In the genomic region with DNA sequence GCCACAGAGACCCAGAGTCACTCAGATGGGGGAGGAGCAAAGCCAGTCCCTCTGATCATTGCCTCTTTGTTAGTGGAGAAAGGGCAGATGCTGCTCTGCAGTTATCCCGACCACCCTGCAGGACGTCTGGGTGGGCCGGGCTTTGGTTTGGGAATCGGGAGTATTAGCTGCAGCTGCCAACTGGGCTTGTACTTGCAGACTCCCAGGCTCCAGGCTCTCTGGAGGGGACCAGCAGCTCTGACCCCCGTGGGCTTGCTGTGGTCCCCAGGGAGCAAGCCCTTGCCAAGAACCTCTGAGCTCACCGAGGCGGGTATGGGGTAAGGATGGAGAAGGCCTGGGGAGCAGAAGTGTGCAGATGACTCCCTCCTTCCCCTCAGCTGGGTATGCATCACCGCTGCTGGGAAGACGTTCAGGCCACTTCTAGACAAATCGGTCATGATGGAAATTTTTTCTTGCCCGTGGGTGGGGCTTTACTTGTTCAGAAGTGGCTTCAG, we compare ENCODE assay signal across 8 cellular contexts. TPM values are rescaled to one million over a fixed set of nuclear protein-coding genes. Genes with fewer than 3 reads are reported as not detected.
A peak's percentile ranks its signal among the peaks of the same experiment; 100 is the strongest.
DNase-seq lines count a peak whose midpoint lies in the region; ATAC-seq and TF ChIP-seq lines count a peak whose summit lies in the region.

No MANE protein-coding gene starts in this region.

- peak overlapping the region in 7 of 10 experiments; percentile 8 to 46 (median 42); a peak in 13 of 20 replicates for H3K4me3 ChIP-seq in BLaER1 treated with 17β-estradiol and CSF1 and Interleukin-3, amounts not matched to agents 10 nM and 100 nM

- peaks cover 52 to 100% (median 93%) of the 10 kb centered on the region in 11 experiments; a peak in 20 of 22 replicates for H4K20me1 ChIP-seq in BLaER1 treated with 17β-estradiol and CSF1 and Interleukin-3, amounts not matched to agents 10 nM and 100 nM

- H3K27me3 Mint-ChIP-seq in central memory CD8-positive, alpha-beta T cell, result no peaks in the 10 kb centered on the region
- H3K27me3 Mint-ChIP-seq in osteocyte (ENCODE audit: unreplicated experiment), result no peaks in the 10 kb centered on the region
- H3K27me3 Mint-ChIP-seq in immature natural killer cell (ENCODE audit: low read depth in 3 of 3), result peaks cover 0 to 13% (median 11%) of the 10 kb centered on the region in 3 donors

- peak overlapping the region in 9 of 11 experiments; percentile 55 to 92 (median 84); a peak in 18 of 22 replicates for H3K27ac ChIP-seq in BLaER1 treated with 17β-estradiol and CSF1 and Interleukin-3, amounts not matched to agents 10 nM and 100 nM

- H3K4me1 ChIP-seq in BLaER1 treated with 17β-estradiol and CSF1 and Interleukin-3, amounts not matched to agents 10 nM and 100 nM, result peaks cover 92 to 100% (median 100%) of the 10 kb centered on the region in 10 experiments

- no peak for TF ChIP-seq CTCF in osteocyte (IDR thresholded peaks at IDR 0.05)

- peaks cover 0 to 21% (median 10%) of the 10 kb centered on the region in 11 experiments; a peak in 11 of 22 replicates for H3K36me3 ChIP-seq in BLaER1 treated with 17β-estradiol and CSF1 and Interleukin-3, amounts not matched to agents 10 nM and 100 nM

- no peaks in the 10 kb centered on the region for H3K9me3 ChIP-seq in BLaER1 treated with 17β-estradiol and CSF1 and Interleukin-3, amounts not matched to agents 10 nM and 100 nM (replicated peaks in 1 of 11)

- peak overlapping the region; percentile 42 for H3K27ac Mint-ChIP-seq in central memory CD8-positive, alpha-beta T cell (ENCODE audit: low read depth)
- H3K27ac Mint-ChIP-seq in osteocyte (ENCODE audit: unreplicated experiment) (peak overlapping the region; percentile 5), immature natural killer cell (no peak overlapping the region)

- DNase-seq in NCI-H1694 treated with DMSO at 0.1 percent for 48 hours (lab: John Stamatoyannopoulos, UW) (peak; percentile 66), osteocyte (ENCODE audit: extremely low spot score, unreplicated experiment) (no peak), NCI-H2029 treated with DMSO at 0.1 percent for 48 hours (lab: John Stamatoyannopoulos, UW) (no peak), immature natural killer cell (no peak)
- DNase-seq in central memory CD8-positive, alpha-beta T cell (ENCODE audit: low spot score in 2 of 2), result no peak
- no peak for DNase-seq in central memory CD4-positive, alpha-beta T cell

- peak overlapping the region in 9 of 11 experiments; percentile 43 to 81 (median 71); a peak in 16 of 22 replicates for H3K9ac ChIP-seq in BLaER1 treated with 17β-estradiol and CSF1 and Interleukin-3, amounts not matched to agents 10 nM and 100 nM

- H3K36me3 Mint-ChIP-seq in central memory CD8-positive, alpha-beta T cell (ENCODE audit: insufficient read depth), result peaks cover 16% of the 10 kb centered on the region
- H3K36me3 Mint-ChIP-seq in osteocyte (ENCODE audit: unreplicated experiment), result no peaks in the 10 kb centered on the region
- H3K36me3 Mint-ChIP-seq in immature natural killer cell, result no peaks in the 10 kb centered on the region

- ATAC-seq in central memory CD8-positive, alpha-beta T cell (replicated peaks; ENCODE audit: extremely low read depth, poor library complexity, severe bottlenecking), result no peak
- ATAC-seq in HG03521 (IDR thresholded peaks at IDR 0.05; ENCODE audit: unreplicated experiment), result no peak

- peak overlapping the region; percentile 82 to 98 (median 97) for H3K4me2 ChIP-seq in BLaER1 treated with 17β-estradiol and CSF1 and Interleukin-3, amounts not matched to agents 10 nM and 100 nM

- H3K9me3 Mint-ChIP-seq in central memory CD8-positive, alpha-beta T cell, result no peaks in the 10 kb centered on the region
- H3K9me3 Mint-ChIP-seq in osteocyte (ENCODE audit: unreplicated experiment) (no peaks in the 10 kb centered on the region), immature natural killer cell (no peaks in the 10 kb centered on the region)

- no peak overlapping the region for H3K4me3 Mint-ChIP-seq in central memory CD8-positive, alpha-beta T cell
- H3K4me3 Mint-ChIP-seq in osteocyte (ENCODE audit: unreplicated experiment), result no peak overlapping the region
- peak overlapping the region in 1 of 5 donors; percentile 17 for H3K4me3 Mint-ChIP-seq in immature natural killer cell

- H3K4me1 Mint-ChIP-seq in central memory CD8-positive, alpha-beta T cell, result peaks cover 89% of the 10 kb centered on the region
- H3K4me1 Mint-ChIP-seq in osteocyte (ENCODE audit: unreplicated experiment) (peaks cover 81% of the 10 kb centered on the region), immature natural killer cell (peaks cover 89 to 90% of the 10 kb centered on the region in 2 donors)

- H3K27me3 ChIP-seq in BLaER1 treated with 17β-estradiol and CSF1 and Interleukin-3, amounts not matched to agents 10 nM and 100 nM, result no peaks in the 10 kb centered on the region

RNA-seq across cellular contexts. Expression of a gene that starts 21.6 kb away (rescaled TPM):
- total RNA-seq in osteocyte, result 62.4 and 67.5 TPM in 2 replicates
- polyA plus RNA-seq in immature natural killer cell, result 1 to 10 TPM; 3.5 to 7.2 (median 4.1) TPM

Comparison
In these comparisons a context has a peak if more than half of its experiments do, and no peak if none do; other contexts are left out.
1. H3K27ac Mint-ChIP-seq: peak in central memory CD8-positive, alpha-beta T cell (single experiment) and osteocyte (single experiment); none in immature natural killer cell (0 of 6).